1 cellular context compared by ENCODE assay signal in the genomic region with DNA sequence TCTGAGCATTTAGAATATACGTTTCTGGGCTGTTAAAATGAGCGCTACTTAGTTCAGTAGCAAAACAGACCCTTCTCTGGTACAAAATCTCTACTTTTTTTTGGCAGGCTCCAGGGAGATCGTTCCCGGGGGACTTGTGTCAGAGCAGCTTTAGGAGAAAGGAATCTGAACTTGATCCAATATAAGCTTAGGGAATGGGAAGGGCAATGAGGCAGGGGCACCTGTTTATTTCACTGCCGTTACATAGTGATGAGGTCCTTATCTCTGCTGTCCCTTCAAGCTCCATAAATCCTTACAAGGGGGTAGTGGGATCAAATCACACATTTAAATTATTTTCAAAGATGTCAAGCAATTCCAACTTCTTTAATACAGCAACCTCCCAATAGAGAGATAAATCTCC.
A peak's percentile ranks its signal among the peaks of the same experiment; 100 is the strongest.
TF ChIP-seq lines count a peak whose summit lies in the region.

No MANE protein-coding gene starts in this region.

TF ChIP-seq in HEK293, 187 proteins besides CTCF, POLR2A, EP300 and RAD21 (continued from another document):
- TF ChIP-seq, protein P1, sequence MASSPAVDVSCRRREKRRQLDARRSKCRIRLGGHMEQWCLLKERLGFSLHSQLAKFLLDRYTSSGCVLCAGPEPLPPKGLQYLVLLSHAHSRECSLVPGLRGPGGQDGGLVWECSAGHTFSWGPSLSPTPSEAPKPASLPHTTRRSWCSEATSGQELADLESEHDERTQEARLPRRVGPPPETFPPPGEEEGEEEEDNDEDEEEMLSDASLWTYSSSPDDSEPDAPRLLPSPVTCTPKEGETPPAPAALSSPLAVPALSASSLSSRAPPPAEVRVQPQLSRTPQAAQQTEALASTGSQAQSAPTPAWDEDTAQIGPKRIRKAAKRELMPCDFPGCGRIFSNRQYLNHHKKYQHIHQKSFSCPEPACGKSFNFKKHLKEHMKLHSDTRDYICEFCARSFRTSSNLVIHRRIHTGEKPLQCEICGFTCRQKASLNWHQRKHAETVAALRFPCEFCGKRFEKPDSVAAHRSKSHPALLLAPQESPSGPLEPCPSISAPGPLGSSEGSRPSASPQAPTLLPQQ (tag by site-specific recombination; IDR thresholded peaks at IDR 0.05) = no peak
- TF ChIP-seq MYNN (tag by site-specific recombination; IDR thresholded peaks at IDR 0.05; ENCODE audit: borderline replicate concordance) = no peak
- TF ChIP-seq ZNF112 (tag by site-specific recombination; IDR thresholded peaks at IDR 0.05) = no peak
- TF ChIP-seq ZNF549 (tag by site-specific recombination; IDR thresholded peaks at IDR 0.05) = no peak
- TF ChIP-seq, protein P2, sequence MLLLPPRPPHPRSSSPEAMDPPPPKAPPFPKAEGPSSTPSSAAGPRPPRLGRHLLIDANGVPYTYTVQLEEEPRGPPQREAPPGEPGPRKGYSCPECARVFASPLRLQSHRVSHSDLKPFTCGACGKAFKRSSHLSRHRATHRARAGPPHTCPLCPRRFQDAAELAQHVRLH (tag by site-specific recombination; IDR thresholded peaks at IDR 0.05) = peak; percentile 36; the same call in 1 of the 2 replicates
- no peak for TF ChIP-seq ZNF324 (tag by site-specific recombination; IDR thresholded peaks at IDR 0.05)
- no peak for TF ChIP-seq ZNF501 (tag by site-specific recombination; IDR thresholded peaks at IDR 0.05)
- TF ChIP-seq ZNF311 (tag by site-specific recombination; IDR thresholded peaks at IDR 0.05; ENCODE audit: borderline replicate concordance) = no peak
- TF ChIP-seq, protein P3, sequence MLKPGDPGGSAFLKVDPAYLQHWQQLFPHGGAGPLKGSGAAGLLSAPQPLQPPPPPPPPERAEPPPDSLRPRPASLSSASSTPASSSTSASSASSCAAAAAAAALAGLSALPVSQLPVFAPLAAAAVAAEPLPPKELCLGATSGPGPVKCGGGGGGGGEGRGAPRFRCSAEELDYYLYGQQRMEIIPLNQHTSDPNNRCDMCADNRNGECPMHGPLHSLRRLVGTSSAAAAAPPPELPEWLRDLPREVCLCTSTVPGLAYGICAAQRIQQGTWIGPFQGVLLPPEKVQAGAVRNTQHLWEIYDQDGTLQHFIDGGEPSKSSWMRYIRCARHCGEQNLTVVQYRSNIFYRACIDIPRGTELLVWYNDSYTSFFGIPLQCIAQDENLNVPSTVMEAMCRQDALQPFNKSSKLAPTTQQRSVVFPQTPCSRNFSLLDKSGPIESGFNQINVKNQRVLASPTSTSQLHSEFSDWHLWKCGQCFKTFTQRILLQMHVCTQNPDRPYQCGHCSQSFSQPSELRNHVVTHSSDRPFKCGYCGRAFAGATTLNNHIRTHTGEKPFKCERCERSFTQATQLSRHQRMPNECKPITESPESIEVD (tag by site-specific recombination; IDR thresholded peaks at IDR 0.05) = 0 out of 2 replicates have a peak, but pooled peaks have one; percentile 23
- TF ChIP-seq ZNF169 (tag by site-specific recombination; IDR thresholded peaks at IDR 0.05) = no peak
- TF ChIP-seq, protein P4, sequence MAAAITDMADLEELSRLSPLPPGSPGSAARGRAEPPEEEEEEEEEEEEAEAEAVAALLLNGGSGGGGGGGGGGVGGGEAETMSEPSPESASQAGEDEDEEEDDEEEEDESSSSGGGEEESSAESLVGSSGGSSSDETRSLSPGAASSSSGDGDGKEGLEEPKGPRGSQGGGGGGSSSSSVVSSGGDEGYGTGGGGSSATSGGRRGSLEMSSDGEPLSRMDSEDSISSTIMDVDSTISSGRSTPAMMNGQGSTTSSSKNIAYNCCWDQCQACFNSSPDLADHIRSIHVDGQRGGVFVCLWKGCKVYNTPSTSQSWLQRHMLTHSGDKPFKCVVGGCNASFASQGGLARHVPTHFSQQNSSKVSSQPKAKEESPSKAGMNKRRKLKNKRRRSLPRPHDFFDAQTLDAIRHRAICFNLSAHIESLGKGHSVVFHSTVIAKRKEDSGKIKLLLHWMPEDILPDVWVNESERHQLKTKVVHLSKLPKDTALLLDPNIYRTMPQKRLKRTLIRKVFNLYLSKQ (tag by site-specific recombination; IDR thresholded peaks at IDR 0.05; ENCODE audit: borderline replicate concordance) = no peak
- TF ChIP-seq ZNF776 (tag by site-specific recombination; IDR thresholded peaks at IDR 0.05; ENCODE audit: borderline replicate concordance) = no peak
